ENCODE assay signal across 8 cellular contexts in genomic region chr2:230905448-230906430, GRCh38. TPM values are rescaled to one million over a fixed set of nuclear protein-coding genes. Genes with fewer than 3 reads are reported as not detected.
DNase-seq lines count a peak whose midpoint lies in the region; ATAC-seq lines count a peak whose summit lies in the region.

No MANE protein-coding gene starts in this region.

- CTCF ChIA-PET in naive thymus-derived CD4-positive, alpha-beta T cell (lab: Charles Lee) = interaction anchor here (0.6 to 1.5 kb wide), 3 partner anchors 10 to 38 kb away, joined by 3 to 7 read pairs (median 3); partner anchors contain the start of gene GPR55

- peak; percentile 83 for ATAC-seq in naive thymus-derived CD4-positive, alpha-beta T cell
- ATAC-seq in stimulated activated naive CD8-positive, alpha-beta T cell treated with anti-CD3 and anti-CD28 coated beads, Interleukin-15, amount 100 ng/mL, for 72 hours = peak; percentile 89
- ATAC-seq in GM21423 (IDR thresholded peaks at IDR 0.05; ENCODE audit: unreplicated experiment) (no peak), HG02759 (IDR thresholded peaks at IDR 0.05; ENCODE audit: unreplicated experiment) (no peak)

- H3K9me3 Mint-ChIP-seq in activated T-helper 2 cell treated with anti-CD3 and anti-CD28 coated beads, Interferon-gamma antibody, Interleukin-2, Interleukin-4, amounts not matched to agents 10 μg/mL and 5 μg/mL and 100 μg/mL, durations not matched to agents 14 hours and 24 hours and 36 hours = no peaks in the 10 kb centered on the region
- no peaks in the 10 kb centered on the region for H3K9me3 Mint-ChIP-seq in naive thymus-derived CD4-positive, alpha-beta T cell
- H3K9me3 Mint-ChIP-seq in stimulated activated naive CD8-positive, alpha-beta T cell treated with anti-CD3 and anti-CD28 coated beads, Interleukin-15, amount 100 ng/mL, for 72 hours = no peaks in the 10 kb centered on the region

- peaks cover 42% of the 10 kb centered on the region for H3K27me3 Mint-ChIP-seq in activated T-helper 2 cell treated with anti-CD3 and anti-CD28 coated beads, Interferon-gamma antibody, Interleukin-2, Interleukin-4, amounts not matched to agents 10 μg/mL and 5 μg/mL and 100 μg/mL, durations not matched to agents 14 hours and 24 hours and 36 hours (ENCODE audit: low read depth)
- H3K27me3 Mint-ChIP-seq in naive thymus-derived CD4-positive, alpha-beta T cell = peaks cover 0 to 41% (median 0%) of the 10 kb centered on the region in 5 donors
- no peaks in the 10 kb centered on the region for H3K27me3 Mint-ChIP-seq in stimulated activated naive CD8-positive, alpha-beta T cell treated with anti-CD3 and anti-CD28 coated beads, Interleukin-15, amount 100 ng/mL, for 72 hours

- H3K36me3 Mint-ChIP-seq in activated T-helper 2 cell treated with anti-CD3 and anti-CD28 coated beads, Interferon-gamma antibody, Interleukin-2, Interleukin-4, amounts not matched to agents 10 μg/mL and 5 μg/mL and 100 μg/mL, durations not matched to agents 14 hours and 24 hours and 36 hours (ENCODE audit: low read depth) = no peaks in the 10 kb centered on the region
- peaks cover 0 to 7% (median 2%) of the 10 kb centered on the region in 5 donors for H3K36me3 Mint-ChIP-seq in naive thymus-derived CD4-positive, alpha-beta T cell

- peaks cover 0 to 8% (median 0%) of the 10 kb centered on the region in 3 experiments for H3K36me3 ChIP-seq in naive thymus-derived CD4-positive, alpha-beta T cell (ENCODE audit: control insufficient read depth in 2 of 3, insufficient read depth in 3 of 3, low read length in 3 of 3)

- H3K9me3 ChIP-seq in naive thymus-derived CD4-positive, alpha-beta T cell (ENCODE audit: control insufficient read depth in 2 of 3, low read length in 3 of 3) = no peaks in the 10 kb centered on the region

- H3K27ac ChIP-seq in naive thymus-derived CD4-positive, alpha-beta T cell (ENCODE audit: low read depth, low read length) = no peak overlapping the region

- peaks cover 44% of the 10 kb centered on the region for H3K4me1 Mint-ChIP-seq in activated T-helper 2 cell treated with anti-CD3 and anti-CD28 coated beads, Interferon-gamma antibody, Interleukin-2, Interleukin-4, amounts not matched to agents 10 μg/mL and 5 μg/mL and 100 μg/mL, durations not matched to agents 14 hours and 24 hours and 36 hours (ENCODE audit: low read depth)
- peaks cover 15 to 39% (median 26%) of the 10 kb centered on the region in 7 donors for H3K4me1 Mint-ChIP-seq in naive thymus-derived CD4-positive, alpha-beta T cell
- peaks cover 97% of the 10 kb centered on the region for H3K4me1 Mint-ChIP-seq in stimulated activated naive CD8-positive, alpha-beta T cell treated with anti-CD3 and anti-CD28 coated beads, Interleukin-15, amount 100 ng/mL, for 72 hours

- peak overlapping the region; percentile 40 for H3K4me3 Mint-ChIP-seq in activated T-helper 2 cell treated with anti-CD3 and anti-CD28 coated beads, Interferon-gamma antibody, Interleukin-2, Interleukin-4, amounts not matched to agents 10 μg/mL and 5 μg/mL and 100 μg/mL, durations not matched to agents 14 hours and 24 hours and 36 hours (ENCODE audit: low read depth)
- peak overlapping the region in 9 of 10 donors; percentile 40 to 72 (median 57) for H3K4me3 Mint-ChIP-seq in naive thymus-derived CD4-positive, alpha-beta T cell
- peak overlapping the region; percentile 64 to 72 for H3K4me3 Mint-ChIP-seq in stimulated activated naive CD8-positive, alpha-beta T cell treated with anti-CD3 and anti-CD28 coated beads, Interleukin-15, amount 100 ng/mL, for 72 hours

- intact Hi-C loops in activated T-helper 2 cell treated with anti-CD3 and anti-CD28 coated beads, Interferon-gamma antibody, Interleukin-2, Interleukin-4, amounts not matched to agents 10 μg/mL and 5 μg/mL and 100 μg/mL, durations not matched to agents 14 hours and 24 hours and 36 hours (cut with micrococcal nuclease) = loop anchor here (1.0 to 5.0 kb wide), 3 partner anchors 37 to 79 kb away; no protein-coding TSS in a partner anchor
- intact Hi-C loops in naive thymus-derived CD4-positive, alpha-beta T cell (cut with micrococcal nuclease) = loop anchor here (1.0 to 10.0 kb wide), 6 partner anchors 20 to 149 kb away; partner anchors contain the start of genes PSMD1 (in 2 of the 2), GPR55 (in 1 of the 2) and ITM2C (in 1 of the 2)

- H3K4me3 ChIP-seq in naive thymus-derived CD4-positive, alpha-beta T cell (ENCODE audit: low read length) = no peak overlapping the region

- DNase-seq in T-helper 1 cell (peak; percentile 24 to 91 (median 40)), NCI-H2227 treated with DMSO at 0.1 percent for 48 hours (lab: John Stamatoyannopoulos, UW) (no peak), GDM1 (lab: John Stamatoyannopoulos, UW) (no peak)
- peak; percentile 46 for DNase-seq in activated T-helper 2 cell treated with anti-CD3 and anti-CD28 coated beads, Interferon-gamma antibody, Interleukin-2, Interleukin-4, amounts not matched to agents 10 μg/mL and 5 μg/mL and 100 μg/mL, durations not matched to agents 14 hours and 24 hours and 36 hours (ENCODE audit: low spot score)
- DNase-seq in naive thymus-derived CD4-positive, alpha-beta T cell = peak in 8 of 9 donors; percentile 64 to 88 (median 74)
- peak; percentile 89 to 93 for DNase-seq in stimulated activated naive CD8-positive, alpha-beta T cell treated with anti-CD3 and anti-CD28 coated beads, Interleukin-15, amount 100 ng/mL, for 72 hours

- peaks cover 6 to 13% of the 10 kb centered on the region in 2 donors for H3K4me1 ChIP-seq in naive thymus-derived CD4-positive, alpha-beta T cell (ENCODE audit: control insufficient read depth in 2 of 2, insufficient read depth in 2 of 2, low read length in 2 of 2)

- POLR2A ChIA-PET in naive thymus-derived CD4-positive, alpha-beta T cell (lab: Charles Lee) = interaction anchor here (0.9 kb wide), 1 partner anchor 559 kb away, joined by 3 read pairs; the partner anchor contains the start of gene NCL

- peak overlapping the region; percentile 35 for H3K27ac Mint-ChIP-seq in activated T-helper 2 cell treated with anti-CD3 and anti-CD28 coated beads, Interferon-gamma antibody, Interleukin-2, Interleukin-4, amounts not matched to agents 10 μg/mL and 5 μg/mL and 100 μg/mL, durations not matched to agents 14 hours and 24 hours and 36 hours
- peak overlapping the region in 6 of 9 donors; percentile 20 to 62 (median 40) for H3K27ac Mint-ChIP-seq in naive thymus-derived CD4-positive, alpha-beta T cell
- peak overlapping the region; percentile 89 to 98 for H3K27ac Mint-ChIP-seq in stimulated activated naive CD8-positive, alpha-beta T cell treated with anti-CD3 and anti-CD28 coated beads, Interleukin-15, amount 100 ng/mL, for 72 hours

- H3K27me3 ChIP-seq in naive thymus-derived CD4-positive, alpha-beta T cell (ENCODE audit: control insufficient read depth in 2 of 2, insufficient read depth in 2 of 2, low read length in 2 of 2) = no peaks in the 10 kb centered on the region

RNA-seq across cellular contexts. Expression of gene GPR55, which starts 19.3 kb away (rescaled TPM):
- 0.57 and 0.78 TPM in 2 replicates for total RNA-seq in activated T-helper 2 cell treated with anti-CD3 and anti-CD28 coated beads, Interferon-gamma antibody, Interleukin-2, Interleukin-4, amounts not matched to agents 10 μg/mL and 5 μg/mL and 100 μg/mL, durations not matched to agents 14 hours and 24 hours and 36 hours
- total RNA-seq in naive thymus-derived CD4-positive, alpha-beta T cell = 1 to 10 TPM; 1.3 to 8.8 (median 2.5) TPM
- polyA plus RNA-seq in naive thymus-derived CD4-positive, alpha-beta T cell = 1 to 10 TPM; 1.4 to 1.5 TPM

RNA-seq across cellular contexts. Expression of gene ITM2C, which starts 41.0 kb away (rescaled TPM):
- 13.3 and 15.8 TPM in 2 replicates for total RNA-seq in activated T-helper 2 cell treated with anti-CD3 and anti-CD28 coated beads, Interferon-gamma antibody, Interleukin-2, Interleukin-4, amounts not matched to agents 10 μg/mL and 5 μg/mL and 100 μg/mL, durations not matched to agents 14 hours and 24 hours and 36 hours
- 10 to 100 TPM in 4 of 5 experiments, 1 to 10 TPM in 1; 7.4 to 27.7 (median 24.7) TPM for total RNA-seq in naive thymus-derived CD4-positive, alpha-beta T cell
- polyA plus RNA-seq in naive thymus-derived CD4-positive, alpha-beta T cell = 10 to 100 TPM; 36.2 to 37.4 TPM

Comparison
In these comparisons a context has a peak if more than half of its experiments do, and no peak if none do; other contexts are left out.
1. DNase-seq: peak in T-helper 1 cell (5 of 5), activated T-helper 2 cell treated with anti-CD3 and anti-CD28 coated beads, Interferon-gamma antibody, Interleukin-2, Interleukin-4, amounts not matched to agents 10 μg/mL and 5 μg/mL and 100 μg/mL, durations not matched to agents 14 hours and 24 hours and 36 hours (single experiment), naive thymus-derived CD4-positive, alpha-beta T cell (8 of 9) and stimulated activated naive CD8-positive, alpha-beta T cell treated with anti-CD3 and anti-CD28 coated beads, Interleukin-15, amount 100 ng/mL, for 72 hours (2 of 2); none in NCI-H2227 treated with DMSO at 0.1 percent for 48 hours (single experiment) and GDM1 (single experiment).
2. H3K27ac Mint-ChIP-seq: peak in every context shown above with its lines; median percentile 94 in stimulated activated naive CD8-positive, alpha-beta T cell treated with anti-CD3 and anti-CD28 coated beads, Interleukin-15, amount 100 ng/mL, for 72 hours; 40 in naive thymus-derived CD4-positive, alpha-beta T cell; 35 in activated T-helper 2 cell treated with anti-CD3 and anti-CD28 coated beads, Interferon-gamma antibody, Interleukin-2, Interleukin-4, amounts not matched to agents 10 μg/mL and 5 μg/mL and 100 μg/mL, durations not matched to agents 14 hours and 24 hours and 36 hours.
3. ATAC-seq: peak in naive thymus-derived CD4-positive, alpha-beta T cell (single experiment) and stimulated activated naive CD8-positive, alpha-beta T cell treated with anti-CD3 and anti-CD28 coated beads, Interleukin-15, amount 100 ng/mL, for 72 hours (single experiment); none in GM21423 (single experiment) and HG02759 (single experiment).
4. Peak in every context shown above with its lines, with median percentiles within 50 percentile points of each other: H3K4me3 Mint-ChIP-seq.